Comparison of ENCODE assay signal across 8 cellular contexts in the genomic region with DNA sequence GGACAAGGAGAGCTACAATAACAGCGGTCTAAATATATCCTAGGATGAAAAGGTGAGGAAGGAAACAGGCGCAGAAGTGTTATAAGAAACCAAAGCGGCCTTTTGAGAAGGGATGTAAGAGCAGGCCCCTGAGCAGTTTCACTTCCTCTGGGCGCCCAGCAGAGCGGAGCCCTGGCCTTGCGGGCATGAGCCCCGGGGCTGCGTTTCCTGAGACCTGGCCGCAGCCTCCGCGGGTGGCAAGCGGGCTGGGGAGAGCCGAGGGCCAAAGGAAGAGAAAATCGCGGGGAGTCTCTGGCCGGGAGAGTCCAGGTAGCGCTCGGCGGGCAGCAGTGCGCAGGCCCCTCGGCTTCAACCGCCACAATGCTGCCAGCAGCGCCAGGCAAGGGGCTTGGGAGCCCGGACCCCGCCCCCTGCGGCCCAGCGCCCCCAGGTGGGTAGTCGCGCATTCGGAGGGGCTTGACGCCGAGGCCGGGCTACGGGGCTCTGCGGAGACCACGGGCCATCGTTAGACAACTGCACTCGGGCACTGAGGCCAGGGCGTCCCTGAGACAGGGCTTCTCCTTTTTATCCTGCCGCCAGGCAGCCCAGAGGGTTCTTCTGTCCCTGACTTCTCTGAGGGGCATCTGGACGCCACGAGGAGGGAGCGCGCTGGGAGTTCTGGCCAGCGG. TPM values are rescaled to one million over a fixed set of nuclear protein-coding genes. Genes with fewer than 3 reads are reported as not detected.
DNase-seq lines count a peak whose midpoint lies in the region; ATAC-seq, FAIRE-seq and TF ChIP-seq lines count a peak whose summit lies in the region.

A gene with protein sequence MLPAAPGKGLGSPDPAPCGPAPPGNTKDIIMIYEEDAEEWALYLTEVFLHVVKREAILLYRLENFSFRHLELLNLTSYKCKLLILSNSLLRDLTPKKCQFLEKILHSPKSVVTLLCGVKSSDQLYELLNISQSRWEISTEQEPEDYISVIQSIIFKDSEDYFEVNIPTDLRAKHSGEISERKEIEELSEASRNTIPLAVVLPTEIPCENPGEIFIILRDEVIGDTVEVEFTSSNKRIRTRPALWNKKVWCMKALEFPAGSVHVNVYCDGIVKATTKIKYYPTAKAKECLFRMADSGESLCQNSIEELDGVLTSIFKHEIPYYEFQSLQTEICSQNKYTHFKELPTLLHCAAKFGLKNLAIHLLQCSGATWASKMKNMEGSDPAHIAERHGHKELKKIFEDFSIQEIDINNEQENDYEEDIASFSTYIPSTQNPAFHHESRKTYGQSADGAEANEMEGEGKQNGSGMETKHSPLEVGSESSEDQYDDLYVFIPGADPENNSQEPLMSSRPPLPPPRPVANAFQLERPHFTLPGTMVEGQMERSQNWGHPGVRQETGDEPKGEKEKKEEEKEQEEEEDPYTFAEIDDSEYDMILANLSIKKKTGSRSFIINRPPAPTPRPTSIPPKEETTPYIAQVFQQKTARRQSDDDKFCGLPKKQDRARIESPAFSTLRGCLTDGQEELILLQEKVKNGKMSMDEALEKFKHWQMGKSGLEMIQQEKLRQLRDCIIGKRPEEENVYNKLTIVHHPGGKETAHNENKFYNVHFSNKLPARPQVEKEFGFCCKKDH (plus strand): TSS at position 210 of the 668 bp plus-strand sequence. CDS start 151 bp downstream, at position 361.

- no peak for FAIRE-seq in small intestine (lab: Jason Lieb, UNC)

- H3K9me3 Mint-ChIP-seq in immature natural killer cell, result peaks cover 0 to 6% (median 0%) of the 10 kb centered on the region in 6 donors

- H3K4me1 Mint-ChIP-seq in immature natural killer cell, result peaks cover 9 to 23% of the 10 kb centered on the region in 2 donors

- H3K9me2 ChIP-seq in SU-DHL-6 (replicated peaks; ENCODE audit: insufficient read depth, low read length), result no peaks in the 10 kb centered on the region

- peak within 1 kb of the TSS; percentile 17 to 78 (median 67) for H3K27ac Mint-ChIP-seq in immature natural killer cell

- peaks cover 21% of the 10 kb centered on the region; the same call in 1 of the 2 replicates for H3F3A ChIP-seq in SU-DHL-6 (ENCODE audit: insufficient read depth)

- H3K27ac ChIP-seq in HL-60 (replicated peaks) (peak within 1 kb of the TSS; percentile 78), SU-DHL-6 (ENCODE audit: low read depth, low read length) (peak within 1 kb of the TSS; percentile 88), small intestine (ENCODE audit: low read depth in 1 of 2, low read length in 1 of 2) (peak within 1 kb of the TSS; percentile 6 to 59)

- DNase-seq in DMS153 treated with DMSO at 0.1 percent for 48 hours (lab: John Stamatoyannopoulos, UW; ENCODE audit: unreplicated experiment) (peak; percentile 89), HL-60 (ENCODE audit: low read depth in 1 of 2, low spot score in 1 of 2) (peak in 1 of 2 experiments; percentile 71), immature natural killer cell (peak; percentile 44 to 59 (median 57)), small intestine (peak; percentile 60), DMS 273 (lab: John Stamatoyannopoulos, UW; ENCODE audit: unreplicated experiment) (no peak)
- peak; percentile 9 for DNase-seq in central memory CD4-positive, alpha-beta T cell

- H3K4me1 ChIP-seq in small intestine (ENCODE audit: control insufficient read depth in 2 of 2, insufficient read depth in 1 of 2, low read depth in 1 of 2, low read length in 1 of 2), result peaks cover 0 to 3% of the 10 kb centered on the region in 2 donors

- H3K27me3 Mint-ChIP-seq in immature natural killer cell (ENCODE audit: low read depth in 3 of 3), result peaks cover 2 to 4% (median 2%) of the 10 kb centered on the region in 3 donors

- H3K9ac ChIP-seq in SU-DHL-6 (ENCODE audit: low read length), result peak within 1 kb of the TSS; percentile 66

- no peaks in the 10 kb centered on the region for H3K79me2 ChIP-seq in SU-DHL-6 (ENCODE audit: insufficient read depth, low read length)

- peak within 1 kb of the TSS; percentile 51 for H2AFZ ChIP-seq in SU-DHL-6 (ENCODE audit: low read depth, low read length, severe bottlenecking)

- ATAC-seq in GM21367 (IDR thresholded peaks at IDR 0.05; ENCODE audit: unreplicated experiment), result peak; percentile 100

- no peaks in the 10 kb centered on the region for H3K27me3 ChIP-seq in HL-60 (ENCODE audit: insufficient read depth, poor library complexity, severe bottlenecking)
- H3K27me3 ChIP-seq in SU-DHL-6 (ENCODE audit: low read length), result no peaks in the 10 kb centered on the region
- no peaks in the 10 kb centered on the region for H3K27me3 ChIP-seq in small intestine (ENCODE audit: control insufficient read depth in 2 of 2, insufficient read depth in 2 of 2, low read length in 2 of 2)

- H3K4me3 ChIP-seq in HL-60 (replicated peaks; ENCODE audit: insufficient read depth, low read length) (peak within 1 kb of the TSS; percentile 56), SU-DHL-6 (ENCODE audit: insufficient read depth, low read length, poor library complexity, severe bottlenecking) (peak within 1 kb of the TSS; percentile 44), small intestine (ENCODE audit: low read depth in 1 of 2, low read length in 2 of 2) (peak within 1 kb of the TSS; percentile 43 to 70)

- peak within 1 kb of the TSS; percentile 59 for H3K4me2 ChIP-seq in SU-DHL-6 (ENCODE audit: low read depth, low read length, poor library complexity, severe bottlenecking)

- TF ChIP-seq CTCF in HL-60 (IDR thresholded peaks at IDR 0.05; ENCODE audit: insufficient read depth, low read length), result no peak
- no peak for TF ChIP-seq CTCF in SU-DHL-6 (IDR thresholded peaks at IDR 0.05; ENCODE audit: insufficient read depth, low read length, poor library complexity, severe bottlenecking)

- WGBS in small intestine, 3 donors, result 3 to 5% (median 5%) methylated on average over 38 to 45 of the region's 45 CpGs

- peaks cover 0 to 4% (median 0%) of the 10 kb centered on the region in 3 donors for H3K36me3 Mint-ChIP-seq in immature natural killer cell

- H3K4me3 Mint-ChIP-seq in immature natural killer cell, result peak within 1 kb of the TSS; percentile 81 to 90 (median 85)

- H3K36me3 ChIP-seq in SU-DHL-6 (ENCODE audit: low read length) (no peaks in the 10 kb centered on the region), small intestine (ENCODE audit: control insufficient read depth in 2 of 2, insufficient read depth in 2 of 2, low read length in 2 of 2) (no peaks in the 10 kb centered on the region)

- no peaks in the 10 kb centered on the region for H3K9me3 ChIP-seq in SU-DHL-6 (ENCODE audit: insufficient read depth, low read length)
- H3K9me3 ChIP-seq in small intestine (ENCODE audit: control insufficient read depth, low read depth), result no peaks in the 10 kb centered on the region

- H4K20me1 ChIP-seq in SU-DHL-6 (ENCODE audit: low read depth, low read length), result no peaks in the 10 kb centered on the region

RNA-seq across cellular contexts. Expression of the gene that starts here (rescaled TPM):
- polyA plus RNA-seq in immature natural killer cell, result 1 to 10 TPM; 1.3 to 3.7 (median 1.4) TPM
- polyA plus RNA-seq in small intestine, result 1 to 10 TPM in 2 of 3 donors, under 1 TPM in 1; 0.89 to 3.0 (median 1.4) TPM

Comparison
In these comparisons a context has a peak if more than half of its experiments do, and no peak if none do; other contexts are left out.
1. H3K27ac ChIP-seq: peak in every context shown above with its lines; median percentile 88 in SU-DHL-6; 78 in HL-60; 32 in small intestine.